ENCODE assay signal across 15 cellular contexts in genomic region chr1:181646723-181647122, GRCh38.
"Had no signal": no experiment of that assay in that cellular context is flagged by ENCODE, and none has a peak within 500 bp of the region (broad histone marks: within the 10 kb centered on the region; RNA-seq: fewer than 3 reads in every experiment).

No MANE protein-coding gene starts in this region.

- H3K4me1 Mint-ChIP-seq: nephron had no signal

- H3K9me3 ChIP-seq: sigmoid colon, spleen had no signal

- H3K27ac Mint-ChIP-seq: activated CD8-positive, alpha-beta T cell treated with anti-CD3 and anti-CD28 coated beads, Interleukin-2, amount 10 ng/mL, durations not matched to agents 7 days and 5 days; activated naive CD4-positive, alpha-beta T cell treated with anti-CD3 and anti-CD28 coated beads, Interleukin-2, amount 50 U/mL, for 72 hours; activated T-cell treated with anti-CD3 and anti-CD28 coated beads, Interleukin-2, amount 50 U/mL, for 72 hours; nephron; T-helper 17 cell; WTC11 had no signal

- H3K36me3 Mint-ChIP-seq: activated naive CD4-positive, alpha-beta T cell treated with anti-CD3 and anti-CD28 coated beads, Interleukin-2, amount 50 U/mL, for 72 hours; WTC11 had no signal

- H3K27ac ChIP-seq: sigmoid colon, spleen had no signal

- H3K36me3 ChIP-seq: sigmoid colon, spleen had no signal

- H3K27me3 ChIP-seq: sigmoid colon had no signal

- DNase-seq: activated CD4-positive, alpha-beta T cell treated with anti-CD3 and anti-CD28 coated beads for 4 hours; activated CD8-positive, alpha-beta memory T cell treated with anti-CD3 and anti-CD28 coated beads, Interleukin-2, amount 50 U/mL, for 4 hours; activated CD8-positive, alpha-beta T cell treated with anti-CD3 and anti-CD28 coated beads, Interleukin-2, amount 10 ng/mL, durations not matched to agents 7 days and 5 days; activated gamma-delta T cell; activated T-cell treated with anti-CD3 and anti-CD28 coated beads, Interleukin-2, amount 50 U/mL, for 72 hours; foreskin fibroblast; glutamatergic neuron; kidney glomerular epithelial cell; mesendoderm; sigmoid colon; spleen; T-helper 17 cell had no signal

- ATAC-seq: activated CD8-positive, alpha-beta T cell treated with anti-CD3 and anti-CD28 coated beads, Interleukin-2, amount 10 ng/mL, durations not matched to agents 7 days and 5 days; activated naive CD4-positive, alpha-beta T cell treated with anti-CD3 and anti-CD28 coated beads, Interleukin-2, amount 50 U/mL, for 72 hours; activated T-cell treated with anti-CD3 and anti-CD28 coated beads, Interleukin-2, amount 50 U/mL, for 72 hours; T-helper 17 cell; WTC11 had no signal

- H3K9me3 Mint-ChIP-seq: activated naive CD4-positive, alpha-beta T cell treated with anti-CD3 and anti-CD28 coated beads, Interleukin-2, amount 50 U/mL, for 72 hours; activated T-cell treated with anti-CD3 and anti-CD28 coated beads, Interleukin-2, amount 50 U/mL, for 72 hours; nephron; WTC11 had no signal

- H3K4me3 ChIP-seq: sigmoid colon, spleen had no signal

- H3K4me3 Mint-ChIP-seq: activated CD8-positive, alpha-beta T cell treated with anti-CD3 and anti-CD28 coated beads, Interleukin-2, amount 10 ng/mL, durations not matched to agents 7 days and 5 days; activated T-cell treated with anti-CD3 and anti-CD28 coated beads, Interleukin-2, amount 50 U/mL, for 72 hours; nephron; T-helper 17 cell; WTC11 had no signal

- H3K4me1 ChIP-seq: sigmoid colon, spleen had no signal
